ENCODE assay signal across 8 cellular contexts in genomic region chr20:43949741-43950618, GRCh38. TPM values are rescaled to one million over a fixed set of nuclear protein-coding genes. Genes with fewer than 3 reads are reported as not detected.
DNase-seq lines count a peak whose midpoint lies in the region; ATAC-seq and TF ChIP-seq lines count a peak whose summit lies in the region.

No MANE protein-coding gene starts in this region.

- H3K9me3 ChIP-seq in parathyroid adenoma (ENCODE audit: control insufficient read depth, low read length): no peaks in the 10 kb centered on the region

- TF ChIP-seq CTCF in parathyroid adenoma (IDR thresholded peaks at IDR 0.05): no peak

- DNase-seq in EH (ENCODE audit: low read depth): peak; percentile 42
- DNase-seq in RPMI7951 (ENCODE audit: low read depth): peak; percentile 100
- DNase-seq in activated T-helper 9 cell treated with anti-CD3 and anti-CD28 coated beads, Interleukin-2, amount 50 U/mL, for 16 hours (ENCODE audit: low read depth): peak; percentile 46
- no peak for DNase-seq in DMS79 (lab: John Stamatoyannopoulos, UW)
- DNase-seq in NCI-H345 treated with DMSO at 0.1 percent for 48 hours (lab: John Stamatoyannopoulos, UW; ENCODE audit: unreplicated experiment): no peak

- H3K27ac ChIP-seq in parathyroid adenoma: no peak overlapping the region

- H3K4me1 ChIP-seq in parathyroid adenoma: peaks cover 21% of the 10 kb centered on the region

- ATAC-seq in HG02588 (IDR thresholded peaks at IDR 0.05; ENCODE audit: unreplicated experiment) (peak; percentile 61), HG02840 (IDR thresholded peaks at IDR 0.05; ENCODE audit: low FRiP score, unreplicated experiment) (no peak)

- H3K4me3 ChIP-seq in parathyroid adenoma (ENCODE audit: low read depth, low read length): no peak overlapping the region

- H2AFZ ChIP-seq in parathyroid adenoma: peak overlapping the region; percentile 76

- H3K9ac ChIP-seq in parathyroid adenoma: no peak overlapping the region

- H3K4me2 ChIP-seq in parathyroid adenoma (ENCODE audit: low read length): peak overlapping the region; percentile 9

- H3K79me2 ChIP-seq in parathyroid adenoma: no peaks in the 10 kb centered on the region

- H3K36me3 ChIP-seq in parathyroid adenoma (ENCODE audit: control insufficient read depth, insufficient read depth, low read length): no peaks in the 10 kb centered on the region

- no peaks in the 10 kb centered on the region for H3K27me3 ChIP-seq in parathyroid adenoma (ENCODE audit: control insufficient read depth, insufficient read depth, low read length)

RNA-seq across cellular contexts. Expression of gene TOX2, which starts 35.3 kb away (rescaled TPM):
- 24.7 and 25.4 TPM in 2 replicates for total RNA-seq in RPMI7951 (2014; rRNA removed; shearing (Covaris generic))

Comparison
In these comparisons a context has a peak if more than half of its experiments do, and no peak if none do; other contexts are left out.
1. DNase-seq: peak in EH (single experiment), RPMI7951 (single experiment) and activated T-helper 9 cell treated with anti-CD3 and anti-CD28 coated beads, Interleukin-2, amount 50 U/mL, for 16 hours (single experiment); none in DMS79 (single experiment) and NCI-H345 treated with DMSO at 0.1 percent for 48 hours (single experiment).